Comparison of ENCODE assay signal across 11 cellular contexts in genomic region chr10:46520941-46521340, GRCh38. TPM values are rescaled to one million over a fixed set of nuclear protein-coding genes. Genes with fewer than 3 reads are reported as not detected.
DNase-seq lines count a peak whose midpoint lies in the region; ATAC-seq, FAIRE-seq and TF ChIP-seq lines count a peak whose summit lies in the region.
"Had no signal": no experiment of that assay in that cellular context is flagged by ENCODE, and none has a peak within 500 bp of the region (broad histone marks: within the 10 kb centered on the region; RNA-seq: fewer than 3 reads in every experiment).

No MANE protein-coding gene starts in this region.

- DNase-seq in NCI-H2029 (lab: John Stamatoyannopoulos, UW): peak; percentile 46
- DNase-seq in NCI-H2029 treated with DMSO at 0.1 percent for 48 hours (lab: John Stamatoyannopoulos, UW): no peak
- peak; percentile 84 for DNase-seq in NCI-H1105 treated with DMSO at 0.1 percent for 48 hours (lab: John Stamatoyannopoulos, UW)
- DNase-seq in astrocyte of the spinal cord (ENCODE audit: low read depth, low spot score): peak; percentile 73
- DNase-seq in mucosa of gallbladder (ENCODE audit: low spot score): peak; percentile 10
- DNase-seq in D721Med (ENCODE audit: insufficient read length, low spot score): no peak
- DNase-seq: GF-D8, testis had no signal

- ATAC-seq in HG03469 (IDR thresholded peaks at IDR 0.05; ENCODE audit: unreplicated experiment) (no peak), GM21360 (IDR thresholded peaks at IDR 0.05; ENCODE audit: unreplicated experiment) (no peak)
- ATAC-seq: activated naive CD4-positive, alpha-beta T cell treated with anti-CD3 and anti-CD28 coated beads, Interleukin-2, amount 50 U/mL, for 72 hours had no signal

- in situ Hi-C loops in astrocyte of the spinal cord (cut with HindIII; ENCODE audit: low sequenced_read_pairs): no loop called here

- FAIRE-seq in D721Med (lab: Jason Lieb, UNC): no peak

- no peak overlapping the region for H3K4me3 ChIP-seq in astrocyte of the spinal cord (ENCODE audit: low read depth, low read length)
- H3K4me3 ChIP-seq: testis had no signal

- TF ChIP-seq CTCF in astrocyte of the spinal cord (IDR thresholded peaks at IDR 0.05; ENCODE audit: low read depth, low read length) (no peak), D721Med (IDR thresholded peaks at IDR 0.05; ENCODE audit: insufficient read depth, missing control alignments) (no peak)

RNA-seq across cellular contexts. Expression of gene GPRIN2, which starts 35.5 kb away (rescaled TPM):
- total RNA-seq in mucosa of gallbladder: 14.8 TPM
- total RNA-seq: activated naive CD4-positive, alpha-beta T cell treated with anti-CD3 and anti-CD28 coated beads, Interleukin-2, amount 50 U/mL, for 72 hours had no signal

RNA-seq across cellular contexts. Expression of gene NPY4R, which starts 55.2 kb away (rescaled TPM):
- 0.14 TPM for total RNA-seq in mucosa of gallbladder
- total RNA-seq: activated naive CD4-positive, alpha-beta T cell treated with anti-CD3 and anti-CD28 coated beads, Interleukin-2, amount 50 U/mL, for 72 hours had no signal

RNA-seq across cellular contexts. Expression of gene SYT15, which starts 58.0 kb away (rescaled TPM):
- total RNA-seq in mucosa of gallbladder: 1.4 TPM

Comparison
In these comparisons a context has a peak if more than half of its experiments do, and no peak if none do; other contexts are left out.
1. DNase-seq: peak in NCI-H2029 (single experiment), NCI-H1105 treated with DMSO at 0.1 percent for 48 hours (single experiment), astrocyte of the spinal cord (single experiment) and mucosa of gallbladder (single experiment); none in NCI-H2029 treated with DMSO at 0.1 percent for 48 hours (single experiment) and D721Med (single experiment).